In genomic region chr7:155706376-155706775, GRCh38 we compare ENCODE assay signal across 31 cellular contexts.
"Had no signal": no experiment of that assay in that cellular context is flagged by ENCODE, and none has a peak within 500 bp of the region (broad histone marks: within the 10 kb centered on the region; RNA-seq: fewer than 3 reads in every experiment).

No MANE protein-coding gene starts in this region.

- H3K4me3 Mint-ChIP-seq: activated CD4-positive, alpha-beta memory T cell treated with anti-CD3 and anti-CD28 coated beads, Interleukin-2, amount 10 ng/mL, durations not matched to agents 7 days and 5 days; activated CD4-positive, alpha-beta T cell treated with anti-CD3 and anti-CD28 coated beads, Interleukin-2, amount 10 ng/mL, durations not matched to agents 7 days and 5 days; activated naive CD8-positive, alpha-beta T cell; brain; nephron; stimulated activated naive CD8-positive, alpha-beta T cell treated with anti-CD3 and anti-CD28 coated beads, Interleukin-15, amount 100 ng/mL, for 72 hours; T-helper 1 cell treated with Interleukin-12 subunit alpha and Interleukin-12 subunit beta and Interleukin-4 antibody, amounts not matched to agents 30 μg/mL and 1 μg/mL, for 36 hours had no signal

- H3K27me3 Mint-ChIP-seq: activated CD4-positive, alpha-beta memory T cell treated with anti-CD3 and anti-CD28 coated beads, Interleukin-2, amount 10 ng/mL, durations not matched to agents 7 days and 5 days; activated CD4-positive, alpha-beta T cell treated with anti-CD3 and anti-CD28 coated beads, Interleukin-2, amount 10 ng/mL, durations not matched to agents 7 days and 5 days; activated naive CD8-positive, alpha-beta T cell; brain; stimulated activated naive CD8-positive, alpha-beta T cell treated with anti-CD3 and anti-CD28 coated beads, Interleukin-15, amount 100 ng/mL, for 72 hours had no signal

- H3K4me1 Mint-ChIP-seq: brain, nephron had no signal

- ATAC-seq: activated CD4-positive, CD25-positive, alpha-beta regulatory T cell treated with anti-CD3 and anti-CD28 coated beads, Interleukin-2, amount 50 U/mL, for 24 hours; esophagus mucosa; left lobe of liver; lower lobe of right lung; sciatic nerve; stimulated activated naive CD8-positive, alpha-beta T cell treated with anti-CD3 and anti-CD28 coated beads, Interleukin-15, amount 100 ng/mL, for 72 hours had no signal

- H3K27ac Mint-ChIP-seq: activated CD4-positive, alpha-beta memory T cell treated with anti-CD3 and anti-CD28 coated beads, Interleukin-2, amount 10 ng/mL, durations not matched to agents 7 days and 5 days; activated CD4-positive, alpha-beta T cell treated with anti-CD3 and anti-CD28 coated beads, Interleukin-2, amount 10 ng/mL, durations not matched to agents 7 days and 5 days; nephron; T-helper 1 cell treated with Interleukin-12 subunit alpha and Interleukin-12 subunit beta and Interleukin-4 antibody, amounts not matched to agents 30 μg/mL and 1 μg/mL, for 36 hours had no signal

- H3K27me3 ChIP-seq: ascending aorta, cardiac muscle cell, heart left ventricle, neutrophil, upper lobe of left lung had no signal

- DNase-seq: activated CD4-positive, alpha-beta memory T cell treated with anti-CD3 and anti-CD28 coated beads, Interleukin-2, amount 10 ng/mL, durations not matched to agents 7 days and 5 days; activated CD4-positive, alpha-beta T cell treated with anti-CD3 and anti-CD28 coated beads, Interleukin-2, amount 10 ng/mL, durations not matched to agents 7 days and 5 days; activated CD8-positive, alpha-beta memory T cell treated with anti-CD3 and anti-CD28 coated beads, Interleukin-2, amount 50 U/mL, for 48 hours; activated effector memory CD4-positive, alpha-beta T cell treated with Interleukin-2 at 50 U/mL for 16 hours; activated naive CD4-positive, alpha-beta T cell treated with Interleukin-2 at 50 U/mL for 16 hours; activated T-cell treated with anti-CD3 and anti-CD28 coated beads, Interleukin-2, amount 50 U/mL, for 48 hours; foreskin fibroblast; heart left ventricle; lower lobe of right lung; mesenchymal stem cell; stimulated activated CD4-positive, alpha-beta T cell treated with anti-CD3 and anti-CD28 coated beads, Interleukin-12 subunit alpha, Interleukin-12 subunit beta, amount 100 ng/mL, for 4 hours; stimulated activated CD4-positive, alpha-beta T cell treated with anti-CD3 and anti-CD28 coated beads, Interleukin-4, amount 100 ng/mL, for 1 hour; stimulated activated naive CD8-positive, alpha-beta T cell treated with anti-CD3 and anti-CD28 coated beads, Interleukin-15, amount 100 ng/mL, for 72 hours; substantia nigra; SW 1271; T1000; WERI-Rb-1 had no signal

- H3K27ac ChIP-seq: ascending aorta, cardiac muscle cell, coronary artery, heart left ventricle, lower lobe of right lung, neutrophil, skin epidermis, upper lobe of left lung, WERI-Rb-1 had no signal

- H3K9me3 Mint-ChIP-seq: activated CD4-positive, alpha-beta memory T cell treated with anti-CD3 and anti-CD28 coated beads, Interleukin-2, amount 10 ng/mL, durations not matched to agents 7 days and 5 days; activated CD4-positive, alpha-beta T cell treated with anti-CD3 and anti-CD28 coated beads, Interleukin-2, amount 10 ng/mL, durations not matched to agents 7 days and 5 days; brain; nephron; stimulated activated naive CD8-positive, alpha-beta T cell treated with anti-CD3 and anti-CD28 coated beads, Interleukin-15, amount 100 ng/mL, for 72 hours; T-helper 1 cell treated with Interleukin-12 subunit alpha and Interleukin-12 subunit beta and Interleukin-4 antibody, amounts not matched to agents 30 μg/mL and 1 μg/mL, for 36 hours had no signal

- H3K4me3 ChIP-seq: ascending aorta, cardiac muscle cell, coronary artery, heart left ventricle, lower lobe of right lung, skin epidermis, upper lobe of left lung had no signal

- H3K4me1 ChIP-seq: ascending aorta, lower lobe of right lung, upper lobe of left lung had no signal

- H3K9me3 ChIP-seq: ascending aorta, heart left ventricle, lower lobe of right lung, neutrophil, upper lobe of left lung had no signal
